In genomic region chr7:130888017-130888371, GRCh38 we compare ENCODE assay signal across 9 cellular contexts.
DNase-seq lines count a peak whose midpoint lies in the region; ATAC-seq, FAIRE-seq and TF ChIP-seq lines count a peak whose summit lies in the region.
"Had no signal": no experiment of that assay in that cellular context is flagged by ENCODE, and none has a peak within 500 bp of the region (broad histone marks: within the 10 kb centered on the region; RNA-seq: fewer than 3 reads in every experiment).

No MANE protein-coding gene starts in this region.

- TF ChIP-seq RAD21 in H1 (IDR thresholded peaks at IDR 0.05 in 1 of 2, conservative IDR thresholded peaks at IDR 0.05 in 1 of 2; ENCODE audit: low read depth in 2 of 2, low read length in 2 of 2), result no peak

- TF ChIP-seq POLR2A in H1 (IDR thresholded peaks at IDR 0.05; ENCODE audit: control extremely low read depth in 1 of 2, low read depth in 2 of 2, low read length in 2 of 2) (no peak), lower leg skin (IDR thresholded peaks at IDR 0.05) (no peak)

- CTCF ChIA-PET in H1 (lab: Charles Lee; ENCODE audit: partially characterized antibody), result interaction anchor here (1.1 to 10.4 kb wide), 5 partner anchors 8 to 49 kb away, joined by 3 to 120 read pairs (median 5); no protein-coding TSS in a partner anchor

- no peaks in the 10 kb centered on the region for H3K23me2 ChIP-seq in H1 (ENCODE audit: low read depth, low read length)

- no peak overlapping the region for H2BK15ac ChIP-seq in H1 (ENCODE audit: low read length)

- TF ChIP-seq CTCF in H1 (IDR thresholded peaks at IDR 0.05; ENCODE audit: control extremely low read depth in 1 of 3, insufficient read depth in 1 of 3, low read depth in 1 of 3, low read length in 3 of 3), result no peak
- no peak for TF ChIP-seq CTCF in psoas muscle (IDR thresholded peaks at IDR 0.05)
- TF ChIP-seq CTCF in D721Med (IDR thresholded peaks at IDR 0.05; ENCODE audit: insufficient read depth, missing control alignments), result no peak
- TF ChIP-seq CTCF in lower leg skin (IDR thresholded peaks at IDR 0.05), result no peak

- H2AK5ac ChIP-seq in H1 (ENCODE audit: low read depth, low read length), result no peak overlapping the region

- H3K4me3 ChIP-seq in SJSA1 (no peak overlapping the region), H1 (ENCODE audit: extremely low read depth in 1 of 4, insufficient read depth in 2 of 4, low read depth in 3 of 4, low read length in 4 of 4) (no peak overlapping the region), psoas muscle (peak overlapping the region; percentile 57), lower leg skin (ENCODE audit: low read depth, poor library complexity, severe bottlenecking) (no peak overlapping the region)
- H3K4me3 ChIP-seq in effector memory CD4-positive, alpha-beta T cell (ENCODE audit: insufficient read depth, low read depth, low read length, poor library complexity, severe bottlenecking), result no peak overlapping the region

- H2BK12ac ChIP-seq in H1 (ENCODE audit: low read depth, low read length), result no peak overlapping the region

- no peak overlapping the region for H3K23ac ChIP-seq in H1 (ENCODE audit: insufficient read length)

- FAIRE-seq in H1 (lab: Jason Lieb, UNC) (no peak), D721Med (lab: Jason Lieb, UNC) (no peak)

- no peaks in the 10 kb centered on the region; the same call in 1 of the 2 replicates for H3K79me1 ChIP-seq in H1 (ENCODE audit: low read depth, low read length)

- peak; percentile 8 to 29 (median 14) for ATAC-seq in psoas muscle

- no peak overlapping the region for H3K56ac ChIP-seq in H1 (replicated peaks; ENCODE audit: insufficient read length, low read depth, low read length)

- H3K79me2 ChIP-seq in H1 (ENCODE audit: control insufficient read depth in 1 of 2, insufficient read depth in 2 of 2, low read length in 2 of 2), result no peaks in the 10 kb centered on the region

- H4K5ac ChIP-seq in H1 (ENCODE audit: insufficient read length, low read depth, low read length), result no peak overlapping the region

- no peak overlapping the region for H3K14ac ChIP-seq in H1 (ENCODE audit: insufficient read length)

- no peak for TF ChIP-seq EP300 in H1 (IDR thresholded peaks at IDR 0.05; ENCODE audit: borderline replicate concordance in 1 of 2, low read depth in 2 of 2, low read length in 2 of 2)

- H3K4me1 ChIP-seq in SJSA1 (replicated peaks), result peaks cover 81% of the 10 kb centered on the region
- peaks cover 0 to 3% (median 1%) of the 10 kb centered on the region in 4 experiments; a peak in 4 of 7 replicates for H3K4me1 ChIP-seq in H1 (replicated peaks in 1 of 4; ENCODE audit: control insufficient read depth in 3 of 4, insufficient read depth in 4 of 4, low read length in 3 of 4)
- peaks cover 87% of the 10 kb centered on the region for H3K4me1 ChIP-seq in psoas muscle
- peaks cover 11% of the 10 kb centered on the region for H3K4me1 ChIP-seq in effector memory CD4-positive, alpha-beta T cell (ENCODE audit: control insufficient read depth, insufficient read depth, low read length, poor library complexity, severe bottlenecking)

- H4K8ac ChIP-seq in H1 (ENCODE audit: extremely low read depth, insufficient read depth, low read length), result no peak overlapping the region

- intact Hi-C loops in psoas muscle (cut with DNase I), result no loop called here
- intact Hi-C loops in lower leg skin (cut with DNase I; ENCODE audit: low total_unique reads), result no loop called here

- no peaks in the 10 kb centered on the region for H4K20me1 ChIP-seq in H1 (replicated peaks in 1 of 2; ENCODE audit: control insufficient read depth in 1 of 2, insufficient read depth in 2 of 2, low read length in 2 of 2)

- DNase-seq in EL (peak; percentile 70), SJSA1 (ENCODE audit: low read depth in 1 of 2, low spot score in 2 of 2) (no peak), H1 (ENCODE audit: low read depth in 1 of 2, low spot score in 2 of 2) (no peak), psoas muscle (no peak), COLO668 (lab: John Stamatoyannopoulos, UW; ENCODE audit: unreplicated experiment) (no peak), D721Med (ENCODE audit: insufficient read length, low spot score) (no peak), lower leg skin (ENCODE audit: low spot score in 2 of 2) (no peak)
- DNase-seq in effector memory CD4-positive, alpha-beta T cell, result no peak
- DNase-seq: NCI-H510A treated with DMSO at 0.1 percent for 48 hours had no signal

- no peak overlapping the region for H2AFZ ChIP-seq in H1 (ENCODE audit: low read length)

- peak overlapping the region; percentile 21; the same call in 1 of the 2 replicates for H2BK5ac ChIP-seq in H1 (ENCODE audit: low read depth, low read length)

- H3K27ac ChIP-seq in SJSA1, result peak overlapping the region; percentile 93
- no peak overlapping the region for H3K27ac ChIP-seq in H1 (ENCODE audit: low read depth, low read length)
- H3K27ac ChIP-seq in psoas muscle, result peak overlapping the region; percentile 94
- H3K27ac ChIP-seq in effector memory CD4-positive, alpha-beta T cell (ENCODE audit: insufficient read depth, low read length, poor library complexity, severe bottlenecking), result no peak overlapping the region

- no peak overlapping the region for H3K4me2 ChIP-seq in H1 (ENCODE audit: insufficient read depth in 1 of 2, low read depth in 2 of 2, low read length in 2 of 2)

- no peak overlapping the region for H2BK20ac ChIP-seq in H1 (ENCODE audit: low read length)

- H3K27me3 ChIP-seq in SJSA1 (replicated peaks), result no peaks in the 10 kb centered on the region
- no peaks in the 10 kb centered on the region for H3K27me3 ChIP-seq in H1 (replicated peaks in 1 of 4; ENCODE audit: control insufficient read depth in 3 of 4, extremely low read depth in 1 of 4, insufficient read depth in 3 of 4, low read length in 3 of 4)
- H3K27me3 ChIP-seq in psoas muscle (ENCODE audit: insufficient read depth in 3 of 3, low read length in 2 of 3), result no peaks in the 10 kb centered on the region
- no peaks in the 10 kb centered on the region for H3K27me3 ChIP-seq in effector memory CD4-positive, alpha-beta T cell (replicated peaks; ENCODE audit: control insufficient read depth, insufficient read depth, low read length, poor library complexity, severe bottlenecking)

- H3K9me3 ChIP-seq in SJSA1 (replicated peaks) (no peaks in the 10 kb centered on the region), H1 (ENCODE audit: insufficient read depth in 2 of 2, low read depth in 1 of 2, low read length in 1 of 2) (no peaks in the 10 kb centered on the region), psoas muscle (no peaks in the 10 kb centered on the region)
- no peaks in the 10 kb centered on the region for H3K9me3 ChIP-seq in effector memory CD4-positive, alpha-beta T cell (ENCODE audit: control insufficient read depth, low read length)

- H3K36me3 ChIP-seq in SJSA1 (peaks cover 81% of the 10 kb centered on the region), H1 (ENCODE audit: control insufficient read depth in 2 of 4, insufficient read depth in 4 of 4, low read length in 3 of 4) (peaks cover 0 to 4% (median 0%) of the 10 kb centered on the region in 4 experiments; a peak in 1 of 8 replicates), psoas muscle (ENCODE audit: insufficient read depth in 1 of 2, low read depth in 1 of 2) (peaks cover 0 to 47% of the 10 kb centered on the region in 2 donors)
- peaks cover 64% of the 10 kb centered on the region for H3K36me3 ChIP-seq in effector memory CD4-positive, alpha-beta T cell (ENCODE audit: control insufficient read depth, insufficient read depth, low read length)

- H3K18ac ChIP-seq in H1 (ENCODE audit: extremely low read depth, low read length), result no peak overlapping the region

- no peak overlapping the region for H3K9ac ChIP-seq in H1 (replicated peaks in 1 of 4; ENCODE audit: extremely low read depth in 1 of 4, low read depth in 3 of 4, low read length in 3 of 4)

- no peak overlapping the region for H3K4ac ChIP-seq in H1 (replicated peaks; ENCODE audit: insufficient read length, low read depth, low read length)

- POLR2A ChIA-PET in H1 (lab: Charles Lee; ENCODE audit: partially characterized antibody), result no interaction called here

- no peak overlapping the region for H2BK120ac ChIP-seq in H1 (replicated peaks; ENCODE audit: low read depth, low read length)

- no peak overlapping the region for H4K91ac ChIP-seq in H1 (replicated peaks; ENCODE audit: insufficient read length, low read length)

- WGBS in H1 (ENCODE audit: extremely low coverage in 1 of 2, insufficient coverage in 1 of 2, insufficient read length in 1 of 2, insufficient replicate concordance in 2 of 2, low coverage in 1 of 2, low lambda C conversion rate in 2 of 2, missing lambda C conversion rate in 1 of 2), 2 experiments, result 94% methylated on average over 11 of the region's 11 CpGs; no CpG with 5 or more reads in 1 of the 2 experiments
- WGBS in psoas muscle, 3 donors, result 77 to 89% (median 80%) methylated on average over 11 of the region's 11 CpGs
- WGBS in lower leg skin, 2 donors, result 82 to 87% methylated on average over 11 of the region's 11 CpGs

TF ChIP-seq in H1, 55 proteins besides CTCF, POLR2A, EP300 and RAD21:
- TF ChIP-seq SIRT6 (IDR thresholded peaks at IDR 0.05; ENCODE audit: low read length) (no peak), HDAC6 (IDR thresholded peaks at IDR 0.05; ENCODE audit: low read depth, low read length) (no peak), HDAC2 (IDR thresholded peaks at IDR 0.05; ENCODE audit: borderline replicate concordance in 1 of 2, low read depth in 2 of 2, low read length in 2 of 2) (no peak), E2F6 (IDR thresholded peaks at IDR 0.05) (no peak), CEBPB (IDR thresholded peaks at IDR 0.05; ENCODE audit: low read depth, low read length) (no peak)

Comparison
In these comparisons a context has a peak if more than half of its experiments do, and no peak if none do; other contexts are left out.
1. H3K27ac ChIP-seq: peak in SJSA1 (single experiment) and psoas muscle (single experiment); none in H1 (single experiment) and effector memory CD4-positive, alpha-beta T cell (single experiment).